In the genomic region with DNA sequence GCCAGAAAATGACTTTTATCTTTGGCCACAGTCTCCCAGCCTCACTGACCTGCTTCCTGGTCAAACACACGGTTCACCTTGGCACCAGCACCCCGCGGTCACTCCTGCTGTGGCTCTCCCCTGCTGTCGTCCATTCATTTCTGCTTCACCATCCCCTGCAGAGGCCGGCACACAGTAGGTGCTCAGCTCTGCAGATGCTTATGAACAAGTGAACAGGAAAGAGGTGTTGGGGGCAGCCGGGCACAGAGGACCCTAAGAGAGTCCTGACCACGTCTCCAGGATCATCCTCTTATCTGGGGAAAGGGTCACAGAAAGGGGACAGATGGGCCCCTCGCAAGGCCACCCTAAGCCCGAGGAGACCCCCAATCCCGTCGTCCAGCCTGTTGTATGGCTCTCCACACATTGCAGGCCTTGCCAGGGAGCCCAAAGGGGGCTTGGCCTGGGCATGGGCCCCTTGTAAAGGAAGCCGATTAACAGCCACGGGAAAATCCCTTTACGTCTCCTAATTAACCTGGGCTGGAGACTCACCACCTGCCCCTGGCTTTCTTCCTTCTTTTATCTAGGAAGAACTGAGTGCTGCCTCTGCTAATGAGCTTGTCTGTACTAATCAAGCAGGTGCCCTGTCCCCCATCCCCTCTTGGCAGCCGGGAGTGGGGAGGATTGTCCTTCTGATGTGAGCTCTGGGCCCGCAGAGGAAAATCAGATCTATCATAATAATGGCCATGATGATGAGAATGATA, we compare ENCODE assay signal across 24 cellular contexts. TPM values are rescaled to one million over a fixed set of nuclear protein-coding genes. Genes with fewer than 3 reads are reported as not detected.
A peak's percentile ranks its signal among the peaks of the same experiment; 100 is the strongest.
DNase-seq lines count a peak whose midpoint lies in the region; ATAC-seq and TF ChIP-seq lines count a peak whose summit lies in the region.
"Had no signal": no experiment of that assay in that cellular context is flagged by ENCODE, and none has a peak within 500 bp of the region (broad histone marks: within the 10 kb centered on the region; RNA-seq: fewer than 3 reads in every experiment).

No MANE protein-coding gene starts in this region.

- peak overlapping the region; percentile 45; the same call in 1 of the 2 replicates for H3K9ac ChIP-seq in ES-I3 (ENCODE audit: low read depth, low read length)
- H3K9ac ChIP-seq in iPS-20b (ENCODE audit: low read depth, low read length) = no peak overlapping the region

- POLR2A ChIA-PET in HEK293 (lab: Yijun Ruan, JAX) = no interaction called here

- H3K36me3 Mint-ChIP-seq in T-helper 17 cell (ENCODE audit: low read depth) = no peaks in the 10 kb centered on the region
- H3K36me3 Mint-ChIP-seq: immature natural killer cell; mesothelial cell of epicardium; stimulated activated naive B cell treated with anti-CD40 and anti-IgM and Interleukin-4, amounts not matched to agents 10 μg/mL and 1 μg/mL and 100 μg/mL, for 72 hours had no signal

- no peak for DNase-seq in T-helper 17 cell
- no peak for DNase-seq in T-helper 1 cell
- no peak for DNase-seq in mucosa of descending colon
- no peak for DNase-seq in omental fat pad (ENCODE audit: low spot score)
- DNase-seq in head of caudate nucleus = no peak
- DNase-seq: activated CD4-positive, alpha-beta T cell treated with anti-CD3 and anti-CD28 coated beads for 36 hours; activated naive CD4-positive, alpha-beta T cell treated with anti-CD3 and anti-CD28 coated beads for 36 hours; activated T-cell treated with anti-CD3 and anti-CD28 coated beads, Interleukin-2, amount 50 U/mL, for 48 hours; central memory CD4-positive, alpha-beta T cell; heart right ventricle; immature natural killer cell; left ventricle myocardium inferior; NCI-H526; PC-3; SHP77; stimulated activated CD4-positive, alpha-beta T cell treated with anti-CD3 and anti-CD28 coated beads, Interleukin-2, amount 100 ng/mL, for 48 hours; stimulated activated naive B cell treated with anti-CD40 and anti-IgM and Interleukin-4, amounts not matched to agents 10 μg/mL and 1 μg/mL and 100 μg/mL, for 72 hours had no signal

- H3K36me3 ChIP-seq in ES-I3 (ENCODE audit: insufficient read depth, low read length) (no peaks in the 10 kb centered on the region), HEK293 (ENCODE audit: control insufficient read depth in 2 of 2, insufficient read depth in 1 of 2, low read length in 2 of 2) (no peaks in the 10 kb centered on the region), iPS-20b (ENCODE audit: insufficient read depth, low read depth, low read length) (no peaks in the 10 kb centered on the region), mucosa of descending colon (ENCODE audit: low read depth) (no peaks in the 10 kb centered on the region)
- H3K36me3 ChIP-seq: heart right ventricle, left ventricle myocardium inferior, thoracic aorta had no signal

- H3K27me3 Mint-ChIP-seq in T-helper 17 cell = peaks cover 68% of the 10 kb centered on the region

- intact Hi-C loops in mucosa of descending colon (cut with DNase I, micrococcal nuclease) = loop anchor here in 1 of 2 donors (5.0 kb wide), 1 partner anchor 218 kb away; no protein-coding TSS in a partner anchor
- intact Hi-C loops in head of caudate nucleus (cut with DNase I) = loop anchor here (10.0 kb wide), 2 partner anchors 150 to 220 kb away; no protein-coding TSS in a partner anchor

- no peak overlapping the region for H3K4me3 ChIP-seq in HEK293 (ENCODE audit: low read depth, low read length)
- peak overlapping the region; percentile 75; the same call in 1 of the 2 replicates for H3K4me3 ChIP-seq in iPS-20b (ENCODE audit: low read length)
- H3K4me3 ChIP-seq in mucosa of descending colon = no peak overlapping the region
- H3K4me3 ChIP-seq: heart right ventricle, psoas muscle, thoracic aorta had no signal

- H3K27ac ChIP-seq in HEK293 (ENCODE audit: extremely low read depth, low read depth, low read length) = no peak overlapping the region
- no peak overlapping the region for H3K27ac ChIP-seq in iPS-20b (ENCODE audit: low read length)
- H3K27ac ChIP-seq: heart right ventricle, left ventricle myocardium inferior, psoas muscle, thoracic aorta had no signal

- ATAC-seq in T-helper 17 cell (no peak), mucosa of descending colon (no peak), omental fat pad (ENCODE audit: low FRiP score) (no peak)
- ATAC-seq: activated CD4-positive, alpha-beta T cell treated with anti-CD3 and anti-CD28 coated beads for 36 hours; HCT116; PC-3; psoas muscle; stimulated activated naive B cell treated with anti-CD40 and anti-IgM and Interleukin-4, amounts not matched to agents 10 μg/mL and 1 μg/mL and 100 μg/mL, for 72 hours had no signal

- H3K9me3 ChIP-seq in ES-I3 (ENCODE audit: control insufficient read depth, insufficient read depth, low read length) (peaks cover 4% of the 10 kb centered on the region; the same call in 1 of the 2 replicates), HEK293 (ENCODE audit: control insufficient read depth, insufficient read depth, low read depth, low read length) (no peaks in the 10 kb centered on the region), T-helper 17 cell (ENCODE audit: control insufficient read depth, low read length, poor library complexity, severe bottlenecking) (no peaks in the 10 kb centered on the region), iPS-20b (ENCODE audit: insufficient read depth, low read depth, low read length) (no peaks in the 10 kb centered on the region), mucosa of descending colon (no peaks in the 10 kb centered on the region)
- H3K9me3 ChIP-seq: heart right ventricle, left ventricle myocardium inferior, psoas muscle, thoracic aorta had no signal

- H3K4me1 ChIP-seq in ES-I3 (ENCODE audit: insufficient read depth, low read length) (peaks cover 21% of the 10 kb centered on the region), HEK293 (ENCODE audit: control insufficient read depth, insufficient read depth, low read length) (peaks cover 12% of the 10 kb centered on the region), iPS-20b (ENCODE audit: insufficient read depth, low read length) (peaks cover 26% of the 10 kb centered on the region), mucosa of descending colon (ENCODE audit: low read depth) (peaks cover 12% of the 10 kb centered on the region)

- peaks cover 57% of the 10 kb centered on the region for H3K27me3 ChIP-seq in iPS-20b (ENCODE audit: insufficient read depth, low read length)

- TF ChIP-seq CTCF in HEK293 (tag by site-specific recombination; IDR thresholded peaks at IDR 0.05) (no peak), mucosa of descending colon (IDR thresholded peaks at IDR 0.05) (no peak), omental fat pad (IDR thresholded peaks at IDR 0.05) (no peak)

- no peak overlapping the region for H3K27ac Mint-ChIP-seq in T-helper 17 cell
- H3K27ac Mint-ChIP-seq: activated CD4-positive, alpha-beta T cell treated with anti-CD3 and anti-CD28 coated beads for 36 hours; activated naive CD4-positive, alpha-beta T cell treated with anti-CD3 and anti-CD28 coated beads for 36 hours; immature natural killer cell; mesothelial cell of epicardium; stimulated activated naive B cell treated with anti-CD40 and anti-IgM and Interleukin-4, amounts not matched to agents 10 μg/mL and 1 μg/mL and 100 μg/mL, for 72 hours had no signal

- CTCF ChIA-PET in HEK293 (lab: Yijun Ruan, JAX) = interaction anchor here (0.9 to 3.4 kb wide), 9 partner anchors 10 to 219 kb away, joined by 3 to 39 read pairs (median 5); no protein-coding TSS in a partner anchor

- H3K4me3 Mint-ChIP-seq in T-helper 17 cell = peak overlapping the region; percentile 41
- H3K4me3 Mint-ChIP-seq: activated CD4-positive, alpha-beta T cell treated with anti-CD3 and anti-CD28 coated beads for 36 hours; activated naive CD4-positive, alpha-beta T cell treated with anti-CD3 and anti-CD28 coated beads for 36 hours; stimulated activated naive B cell treated with anti-CD40 and anti-IgM and Interleukin-4, amounts not matched to agents 10 μg/mL and 1 μg/mL and 100 μg/mL, for 72 hours had no signal

- H3K4me1 Mint-ChIP-seq in T-helper 17 cell = peaks cover 5% of the 10 kb centered on the region

TF ChIP-seq in HEK293, 187 proteins besides CTCF, POLR2A, EP300 and RAD21:
- TF ChIP-seq IKZF3 (tag by site-specific recombination; IDR thresholded peaks at IDR 0.05) (no peak), ZIC2 (tag by site-specific recombination; IDR thresholded peaks at IDR 0.05) (0 out of 2 replicates have a peak, but pooled peaks have one; percentile 14)

RNA-seq across cellular contexts. Expression of a gene that starts 1.8 kb away (rescaled TPM):
- total RNA-seq in T-helper 17 cell = not detected
- 1 to 10 TPM in 1 of 3 donors, under 1 TPM in 2; 0.20 to 4.1 (median 0.41) TPM for total RNA-seq in mucosa of descending colon
- total RNA-seq in omental fat pad = 1 to 10 TPM in 1 of 4 donors, under 1 TPM in 3; 0.19 to 1.3 (median 0.54) TPM
- total RNA-seq: activated CD4-positive, alpha-beta T cell treated with anti-CD3 and anti-CD28 coated beads for 36 hours; activated naive CD4-positive, alpha-beta T cell treated with anti-CD3 and anti-CD28 coated beads for 36 hours; PC-3 had no signal
